Comparison of ENCODE assay signal across 10 cellular contexts in the genomic region with DNA sequence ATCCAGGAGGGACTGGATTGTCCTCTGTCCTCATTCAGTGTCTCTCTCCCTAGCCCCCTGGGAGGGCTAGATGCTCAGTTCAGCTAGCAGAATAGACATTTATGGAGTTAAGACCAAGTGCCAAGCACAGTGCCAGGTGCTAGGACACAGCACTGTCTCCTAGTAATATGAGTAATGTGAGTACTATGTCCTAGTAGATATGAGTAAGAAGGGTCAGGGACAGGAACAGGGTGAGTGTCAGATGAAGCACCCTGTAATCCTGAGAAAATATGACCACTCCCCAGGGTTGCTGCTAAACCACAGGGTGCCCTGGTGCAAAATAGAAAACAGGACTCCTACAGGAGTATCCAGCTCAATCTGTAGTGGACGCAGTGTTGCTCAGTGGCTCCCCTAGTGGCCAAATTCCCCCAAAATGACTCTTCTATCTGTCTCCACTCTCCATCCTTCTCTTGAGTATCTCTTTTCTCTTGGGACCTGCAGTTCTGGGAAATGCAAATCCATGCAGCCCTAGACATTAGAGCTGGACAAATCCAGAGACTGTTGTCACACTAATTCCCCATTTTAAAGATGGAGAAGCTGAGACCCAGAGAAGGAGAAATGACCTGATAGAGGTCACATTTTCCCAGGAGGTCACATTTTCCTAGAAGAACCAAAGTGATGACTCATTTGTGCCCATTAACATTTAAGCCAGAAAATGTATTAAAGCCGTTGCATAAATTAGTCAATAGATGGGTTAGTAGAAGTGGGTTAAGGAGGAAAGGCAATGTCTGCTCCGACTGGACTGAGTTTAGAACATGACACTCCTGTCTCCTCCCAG.
DNase-seq lines count a peak whose midpoint lies in the region; ATAC-seq and TF ChIP-seq lines count a peak whose summit lies in the region.
"Had no signal": no experiment of that assay in that cellular context is flagged by ENCODE, and none has a peak within 500 bp of the region (broad histone marks: within the 10 kb centered on the region; RNA-seq: fewer than 3 reads in every experiment).

No MANE protein-coding gene starts in this region.

- peaks cover 3% of the 10 kb centered on the region; the same call in 1 of the 2 replicates for H3K27me3 Mint-ChIP-seq in WTC11 (ENCODE audit: low read depth)

- ATAC-seq in WTC11 (peak; percentile 51), left lung (no peak), GM19035 (IDR thresholded peaks at IDR 0.05; ENCODE audit: unreplicated experiment) (no peak)

- no peaks in the 10 kb centered on the region for H3K9me3 ChIP-seq in left lung
- H3K9me3 ChIP-seq: tibial artery had no signal

- H3K27me3 ChIP-seq in left lung, result peaks cover 0 to 10% of the 10 kb centered on the region in 2 donors

- POLR2A ChIA-PET in WTC11 (lab: Charles Lee), result no interaction called here

- H3K4me1 ChIP-seq in left lung, result no peaks in the 10 kb centered on the region
- H3K4me1 ChIP-seq: tibial artery had no signal

- H3K27ac ChIP-seq in left lung, result no peak overlapping the region
- H3K27ac ChIP-seq: tibial artery had no signal

- TF ChIP-seq CTCF in GM20000 (IDR thresholded peaks at IDR 0.05; ENCODE audit: extremely low read depth, missing control alignments), result peak; percentile 26
- peak; percentile 84 for TF ChIP-seq CTCF in WTC11 (IDR thresholded peaks at IDR 0.05)
- peak; percentile 12 to 19 for TF ChIP-seq CTCF in left lung (IDR thresholded peaks at IDR 0.05)

- peaks cover 23% of the 10 kb centered on the region for H3K4me1 Mint-ChIP-seq in WTC11

- H3K27ac Mint-ChIP-seq in WTC11, result no peak overlapping the region

- CTCF ChIA-PET in WTC11 (lab: Charles Lee), result interaction anchor here (0.5 to 3.2 kb wide), 47 partner anchors 11 to 332 kb away, joined by 3 to 27 read pairs (median 4); no protein-coding TSS in a partner anchor

- intact Hi-C loops in left lung (cut with DNase I), result no loop called here

- H3K36me3 ChIP-seq in left lung, result no peaks in the 10 kb centered on the region
- H3K36me3 ChIP-seq: tibial artery had no signal

- no peak overlapping the region for H3K4me3 ChIP-seq in left lung
- H3K4me3 ChIP-seq: tibial artery had no signal

- DNase-seq in NCI-H82 (lab: John Stamatoyannopoulos, UW) (peak; percentile 34), NCI-H82 treated with DMSO at 0.1 percent for 48 hours (lab: John Stamatoyannopoulos, UW; ENCODE audit: unreplicated experiment) (no peak), GM20000 (ENCODE audit: low spot score) (peak; percentile 18), WTC11 (ENCODE audit: low spot score) (peak; percentile 61), left lung (no peak), OCI-M2 (lab: John Stamatoyannopoulos, UW; ENCODE audit: unreplicated experiment) (no peak), GM19238 (ENCODE audit: insufficient read length, low spot score) (no peak)
- DNase-seq: NCI-H2171, tibial artery had no signal

- no peaks in the 10 kb centered on the region for H3K36me3 Mint-ChIP-seq in WTC11

- no peak overlapping the region for H3K4me3 Mint-ChIP-seq in WTC11

- peaks cover 9% of the 10 kb centered on the region for H3K9me3 Mint-ChIP-seq in WTC11

TF ChIP-seq in WTC11, 78 proteins besides CTCF, POLR2A, EP300 and RAD21 (continues in another document):
- TF ChIP-seq ZNF317 (CRISPR knock-in tag; IDR thresholded peaks at IDR 0.05; ENCODE audit: borderline replicate concordance, low read depth) (no peak), SMAD4 (CRISPR knock-in tag; IDR thresholded peaks at IDR 0.05) (no peak), MXD4 (CRISPR knock-in tag; IDR thresholded peaks at IDR 0.05; ENCODE audit: borderline replicate concordance) (no peak), TP53 (CRISPR knock-in tag; IDR thresholded peaks at IDR 0.05) (no peak), EMX1 (CRISPR knock-in tag; IDR thresholded peaks at IDR 0.05) (no peak), CREM (CRISPR knock-in tag; IDR thresholded peaks at IDR 0.05) (no peak), ETV6 (CRISPR knock-in tag; IDR thresholded peaks at IDR 0.05) (no peak)
- TF ChIP-seq, protein P1, sequence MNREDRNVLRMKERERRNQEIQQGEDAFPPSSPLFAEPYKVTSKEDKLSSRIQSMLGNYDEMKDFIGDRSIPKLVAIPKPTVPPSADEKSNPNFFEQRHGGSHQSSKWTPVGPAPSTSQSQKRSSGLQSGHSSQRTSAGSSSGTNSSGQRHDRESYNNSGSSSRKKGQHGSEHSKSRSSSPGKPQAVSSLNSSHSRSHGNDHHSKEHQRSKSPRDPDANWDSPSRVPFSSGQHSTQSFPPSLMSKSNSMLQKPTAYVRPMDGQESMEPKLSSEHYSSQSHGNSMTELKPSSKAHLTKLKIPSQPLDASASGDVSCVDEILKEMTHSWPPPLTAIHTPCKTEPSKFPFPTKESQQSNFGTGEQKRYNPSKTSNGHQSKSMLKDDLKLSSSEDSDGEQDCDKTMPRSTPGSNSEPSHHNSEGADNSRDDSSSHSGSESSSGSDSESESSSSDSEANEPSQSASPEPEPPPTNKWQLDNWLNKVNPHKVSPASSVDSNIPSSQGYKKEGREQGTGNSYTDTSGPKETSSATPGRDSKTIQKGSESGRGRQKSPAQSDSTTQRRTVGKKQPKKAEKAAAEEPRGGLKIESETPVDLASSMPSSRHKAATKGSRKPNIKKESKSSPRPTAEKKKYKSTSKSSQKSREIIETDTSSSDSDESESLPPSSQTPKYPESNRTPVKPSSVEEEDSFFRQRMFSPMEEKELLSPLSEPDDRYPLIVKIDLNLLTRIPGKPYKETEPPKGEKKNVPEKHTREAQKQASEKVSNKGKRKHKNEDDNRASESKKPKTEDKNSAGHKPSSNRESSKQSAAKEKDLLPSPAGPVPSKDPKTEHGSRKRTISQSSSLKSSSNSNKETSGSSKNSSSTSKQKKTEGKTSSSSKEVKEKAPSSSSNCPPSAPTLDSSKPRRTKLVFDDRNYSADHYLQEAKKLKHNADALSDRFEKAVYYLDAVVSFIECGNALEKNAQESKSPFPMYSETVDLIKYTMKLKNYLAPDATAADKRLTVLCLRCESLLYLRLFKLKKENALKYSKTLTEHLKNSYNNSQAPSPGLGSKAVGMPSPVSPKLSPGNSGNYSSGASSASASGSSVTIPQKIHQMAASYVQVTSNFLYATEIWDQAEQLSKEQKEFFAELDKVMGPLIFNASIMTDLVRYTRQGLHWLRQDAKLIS (CRISPR knock-in tag; IDR thresholded peaks at IDR 0.05; ENCODE audit: borderline replicate concordance), result no peak
- TF ChIP-seq, protein P2, sequence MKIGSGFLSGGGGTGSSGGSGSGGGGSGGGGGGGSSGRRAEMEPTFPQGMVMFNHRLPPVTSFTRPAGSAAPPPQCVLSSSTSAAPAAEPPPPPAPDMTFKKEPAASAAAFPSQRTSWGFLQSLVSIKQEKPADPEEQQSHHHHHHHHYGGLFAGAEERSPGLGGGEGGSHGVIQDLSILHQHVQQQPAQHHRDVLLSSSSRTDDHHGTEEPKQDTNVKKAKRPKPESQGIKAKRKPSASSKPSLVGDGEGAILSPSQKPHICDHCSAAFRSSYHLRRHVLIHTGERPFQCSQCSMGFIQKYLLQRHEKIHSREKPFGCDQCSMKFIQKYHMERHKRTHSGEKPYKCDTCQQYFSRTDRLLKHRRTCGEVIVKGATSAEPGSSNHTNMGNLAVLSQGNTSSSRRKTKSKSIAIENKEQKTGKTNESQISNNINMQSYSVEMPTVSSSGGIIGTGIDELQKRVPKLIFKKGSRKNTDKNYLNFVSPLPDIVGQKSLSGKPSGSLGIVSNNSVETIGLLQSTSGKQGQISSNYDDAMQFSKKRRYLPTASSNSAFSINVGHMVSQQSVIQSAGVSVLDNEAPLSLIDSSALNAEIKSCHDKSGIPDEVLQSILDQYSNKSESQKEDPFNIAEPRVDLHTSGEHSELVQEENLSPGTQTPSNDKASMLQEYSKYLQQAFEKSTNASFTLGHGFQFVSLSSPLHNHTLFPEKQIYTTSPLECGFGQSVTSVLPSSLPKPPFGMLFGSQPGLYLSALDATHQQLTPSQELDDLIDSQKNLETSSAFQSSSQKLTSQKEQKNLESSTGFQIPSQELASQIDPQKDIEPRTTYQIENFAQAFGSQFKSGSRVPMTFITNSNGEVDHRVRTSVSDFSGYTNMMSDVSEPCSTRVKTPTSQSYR (CRISPR knock-in tag; IDR thresholded peaks at IDR 0.05), result no peak
- TF ChIP-seq, protein P3, sequence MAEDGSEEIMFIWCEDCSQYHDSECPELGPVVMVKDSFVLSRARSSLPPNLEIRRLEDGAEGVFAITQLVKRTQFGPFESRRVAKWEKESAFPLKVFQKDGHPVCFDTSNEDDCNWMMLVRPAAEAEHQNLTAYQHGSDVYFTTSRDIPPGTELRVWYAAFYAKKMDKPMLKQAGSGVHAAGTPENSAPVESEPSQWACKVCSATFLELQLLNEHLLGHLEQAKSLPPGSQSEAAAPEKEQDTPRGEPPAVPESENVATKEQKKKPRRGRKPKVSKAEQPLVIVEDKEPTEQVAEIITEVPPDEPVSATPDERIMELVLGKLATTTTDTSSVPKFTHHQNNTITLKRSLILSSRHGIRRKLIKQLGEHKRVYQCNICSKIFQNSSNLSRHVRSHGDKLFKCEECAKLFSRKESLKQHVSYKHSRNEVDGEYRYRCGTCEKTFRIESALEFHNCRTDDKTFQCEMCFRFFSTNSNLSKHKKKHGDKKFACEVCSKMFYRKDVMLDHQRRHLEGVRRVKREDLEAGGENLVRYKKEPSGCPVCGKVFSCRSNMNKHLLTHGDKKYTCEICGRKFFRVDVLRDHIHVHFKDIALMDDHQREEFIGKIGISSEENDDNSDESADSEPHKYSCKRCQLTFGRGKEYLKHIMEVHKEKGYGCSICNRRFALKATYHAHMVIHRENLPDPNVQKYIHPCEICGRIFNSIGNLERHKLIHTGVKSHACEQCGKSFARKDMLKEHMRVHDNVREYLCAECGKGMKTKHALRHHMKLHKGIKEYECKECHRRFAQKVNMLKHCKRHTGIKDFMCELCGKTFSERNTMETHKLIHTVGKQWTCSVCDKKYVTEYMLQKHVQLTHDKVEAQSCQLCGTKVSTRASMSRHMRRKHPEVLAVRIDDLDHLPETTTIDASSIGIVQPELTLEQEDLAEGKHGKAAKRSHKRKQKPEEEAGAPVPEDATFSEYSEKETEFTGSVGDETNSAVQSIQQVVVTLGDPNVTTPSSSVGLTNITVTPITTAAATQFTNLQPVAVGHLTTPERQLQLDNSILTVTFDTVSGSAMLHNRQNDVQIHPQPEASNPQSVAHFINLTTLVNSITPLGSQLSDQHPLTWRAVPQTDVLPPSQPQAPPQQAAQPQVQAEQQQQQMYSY (CRISPR knock-in tag; IDR thresholded peaks at IDR 0.05), result no peak
- TF ChIP-seq, protein P4, sequence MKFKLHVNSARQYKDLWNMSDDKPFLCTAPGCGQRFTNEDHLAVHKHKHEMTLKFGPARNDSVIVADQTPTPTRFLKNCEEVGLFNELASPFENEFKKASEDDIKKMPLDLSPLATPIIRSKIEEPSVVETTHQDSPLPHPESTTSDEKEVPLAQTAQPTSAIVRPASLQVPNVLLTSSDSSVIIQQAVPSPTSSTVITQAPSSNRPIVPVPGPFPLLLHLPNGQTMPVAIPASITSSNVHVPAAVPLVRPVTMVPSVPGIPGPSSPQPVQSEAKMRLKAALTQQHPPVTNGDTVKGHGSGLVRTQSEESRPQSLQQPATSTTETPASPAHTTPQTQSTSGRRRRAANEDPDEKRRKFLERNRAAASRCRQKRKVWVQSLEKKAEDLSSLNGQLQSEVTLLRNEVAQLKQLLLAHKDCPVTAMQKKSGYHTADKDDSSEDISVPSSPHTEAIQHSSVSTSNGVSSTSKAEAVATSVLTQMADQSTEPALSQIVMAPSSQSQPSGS (CRISPR knock-in tag; IDR thresholded peaks at IDR 0.05; ENCODE audit: borderline replicate concordance, low read depth), result no peak

Comparison
In these comparisons a context has a peak if more than half of its experiments do, and no peak if none do; other contexts are left out.
1. DNase-seq: peak in NCI-H82 (single experiment), GM20000 (single experiment) and WTC11 (single experiment); none in NCI-H82 treated with DMSO at 0.1 percent for 48 hours (single experiment), left lung (0 of 2), OCI-M2 (single experiment) and GM19238 (single experiment).
2. CTCF ChIP-seq: peak in every context shown above with its lines; median percentile 84 in WTC11; 26 in GM20000; 16 in left lung.